12 cellular contexts compared by ENCODE assay signal in the genomic region with DNA sequence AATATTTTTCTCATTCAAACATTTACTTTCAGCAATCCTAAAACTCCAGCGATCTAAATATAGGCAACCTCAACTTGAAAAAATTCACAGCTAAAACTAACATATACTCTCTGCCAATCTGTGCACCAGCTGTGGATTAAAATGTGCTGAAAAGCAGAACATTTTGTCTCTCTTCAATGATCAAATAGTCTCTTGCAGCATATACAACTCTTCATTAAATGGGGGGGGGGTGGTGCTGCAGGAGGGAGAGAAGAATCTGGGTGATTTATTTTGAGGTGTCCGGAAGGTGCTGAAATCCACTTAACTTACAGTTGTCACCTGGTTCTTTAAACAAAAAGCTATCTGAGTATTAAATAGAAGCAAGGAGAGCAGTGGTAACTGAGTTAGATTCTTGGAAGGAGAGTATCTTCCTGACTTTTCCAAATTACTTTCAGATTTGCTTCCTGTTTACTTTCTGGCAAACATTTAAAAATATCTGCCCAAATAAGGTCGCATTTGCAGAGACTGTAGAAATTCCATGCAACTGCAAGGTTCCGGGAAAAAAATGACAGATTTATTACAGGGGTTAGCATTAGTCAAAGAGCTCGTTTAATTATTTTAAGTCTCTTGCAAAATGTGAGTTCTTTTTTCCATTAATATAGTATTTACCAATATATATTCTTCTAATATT.
DNase-seq lines count a peak whose midpoint lies in the region; TF ChIP-seq lines count a peak whose summit lies in the region.
"Had no signal": no experiment of that assay in that cellular context is flagged by ENCODE, and none has a peak within 500 bp of the region (broad histone marks: within the 10 kb centered on the region; RNA-seq: fewer than 3 reads in every experiment).

No MANE protein-coding gene starts in this region.

- WGBS in smooth muscle cell (ENCODE audit: low lambda C conversion rate) = 57% methylated on average over 5 of the region's 5 CpGs

- H3K79me2 ChIP-seq in smooth muscle cell (ENCODE audit: low read depth) = no peaks in the 10 kb centered on the region

- peaks cover 33% of the 10 kb centered on the region for H3K4me1 ChIP-seq in adipocyte (ENCODE audit: control insufficient read depth, insufficient read depth, low read length)
- H3K4me1 ChIP-seq in smooth muscle cell (ENCODE audit: low read depth) = peaks cover 3% of the 10 kb centered on the region

- H2AFZ ChIP-seq in smooth muscle cell (ENCODE audit: low read depth) = peak overlapping the region; percentile 36

- H3K9ac ChIP-seq in adipocyte (ENCODE audit: low read length) (peak overlapping the region; percentile 83), smooth muscle cell (ENCODE audit: low read depth) (no peak overlapping the region)

- H3K9me3 ChIP-seq in adipocyte (ENCODE audit: control insufficient read depth, low read length) (no peaks in the 10 kb centered on the region), smooth muscle cell (replicated peaks; ENCODE audit: low read depth) (no peaks in the 10 kb centered on the region)
- H3K9me3 ChIP-seq: MG63 had no signal

- H3K4me3 ChIP-seq in adipocyte (ENCODE audit: low read length) (peak overlapping the region; percentile 77), fibroblast of villous mesenchyme (ENCODE audit: low read depth, low read length) (peak overlapping the region; percentile 24), smooth muscle cell (peak overlapping the region; percentile 3)
- H3K4me3 ChIP-seq: MG63 had no signal

- H3K36me3 ChIP-seq in adipocyte (ENCODE audit: control insufficient read depth, insufficient read depth, low read length, severe bottlenecking) (no peaks in the 10 kb centered on the region), smooth muscle cell (ENCODE audit: low read depth) (no peaks in the 10 kb centered on the region)
- H3K36me3 ChIP-seq: MG63 had no signal

- TF ChIP-seq CTCF in fibroblast of villous mesenchyme (IDR thresholded peaks at IDR 0.05; ENCODE audit: insufficient read depth, low read depth, low read length) = no peak
- TF ChIP-seq CTCF in smooth muscle cell (IDR thresholded peaks at IDR 0.05; ENCODE audit: borderline replicate concordance, insufficient read depth, poor library complexity, severe bottlenecking) = no peak

- H3K27ac ChIP-seq in smooth muscle cell (ENCODE audit: low read depth) = peak overlapping the region; percentile 0

- peak overlapping the region; percentile 71 for H3K4me2 ChIP-seq in smooth muscle cell

- H3K27me3 ChIP-seq in adipocyte (replicated peaks; ENCODE audit: control insufficient read depth, insufficient read depth, low read length) (no peaks in the 10 kb centered on the region), smooth muscle cell (ENCODE audit: low read depth) (no peaks in the 10 kb centered on the region)
- H3K27me3 ChIP-seq: MG63 had no signal

- no peaks in the 10 kb centered on the region for H3F3A ChIP-seq in smooth muscle cell (ENCODE audit: low read depth)

- no peaks in the 10 kb centered on the region for H4K20me1 ChIP-seq in smooth muscle cell (ENCODE audit: low read depth)

- peak; percentile 54 for DNase-seq in GM03348 (ENCODE audit: low spot score)
- DNase-seq in adipocyte (ENCODE audit: low read depth) = no peak
- DNase-seq in fibroblast of villous mesenchyme (ENCODE audit: low read depth) = peak; percentile 87
- no peak for DNase-seq in smooth muscle cell (lab: John Stamatoyannopoulos, UW; ENCODE audit: unreplicated experiment)
- no peak for DNase-seq in HUDEP-2 (lab: John Stamatoyannopoulos, UW; ENCODE audit: unreplicated experiment in 76 of 76)
- DNase-seq in COR-L47 (lab: John Stamatoyannopoulos, UW) = no peak
- no peak for DNase-seq in activated T-cell treated with anti-CD3 and anti-CD28 coated beads, Interleukin-2, amount 50 U/mL, for 1 hour
- DNase-seq: activated CD4-positive, alpha-beta T cell treated with anti-CD3 and anti-CD28 coated beads for 1 hour; activated naive CD4-positive, alpha-beta T cell; MG63; NCI-H82; nucleus accumbens had no signal

Comparison
In these comparisons a context has a peak if more than half of its experiments do, and no peak if none do; other contexts are left out.
1. DNase-seq: peak in GM03348 (single experiment) and fibroblast of villous mesenchyme (single experiment); none in adipocyte (single experiment), smooth muscle cell (single experiment), HUDEP-2 (0 of 76), COR-L47 (single experiment) and activated T-cell treated with anti-CD3 and anti-CD28 coated beads, Interleukin-2, amount 50 U/mL, for 1 hour (single experiment).
2. H3K4me3 ChIP-seq: peak in every context shown above with its lines; median percentile 77 in adipocyte; 24 in fibroblast of villous mesenchyme; 3 in smooth muscle cell.